Comparison of ENCODE assay signal across 27 cellular contexts in the genomic region with DNA sequence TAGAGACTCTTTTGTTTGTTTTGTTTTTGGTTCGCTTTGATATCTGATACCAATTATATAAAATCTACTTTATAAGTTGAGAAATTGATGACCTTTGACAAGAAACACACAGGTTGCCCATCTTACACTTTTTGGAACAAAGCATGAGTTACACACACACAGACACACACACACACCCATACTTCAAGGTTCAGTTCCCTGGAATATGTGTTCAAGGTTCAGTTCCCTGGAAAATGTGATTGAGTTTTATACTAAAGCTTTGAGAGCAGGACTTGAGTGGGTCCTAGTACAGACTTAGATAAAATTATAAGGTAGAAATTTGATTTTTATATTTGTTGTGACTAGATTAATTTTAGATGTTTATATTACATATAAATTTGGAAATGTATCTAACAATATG.
"Had no signal": no experiment of that assay in that cellular context is flagged by ENCODE, and none has a peak within 500 bp of the region (broad histone marks: within the 10 kb centered on the region; RNA-seq: fewer than 3 reads in every experiment).

No MANE protein-coding gene starts in this region.

- H3K79me2 ChIP-seq: hepatocyte had no signal

- DNase-seq: heart right ventricle; left ventricle myocardium superior; lower lobe of right lung; mammary epithelial cell; mesenchymal stem cell; naive B cell; natural killer cell; nephron progenitor cell; occipital lobe; right lobe of liver; stimulated activated CD4-positive, alpha-beta T cell treated with anti-CD3 and anti-CD28 coated beads, Interleukin-12 subunit alpha, Interleukin-12 subunit beta, amount 100 ng/mL, for 4 hours; stimulated activated CD4-positive, alpha-beta T cell treated with anti-CD3 and anti-CD28 coated beads, Interleukin-15, amount 100 ng/mL, for 24 hours; stimulated activated CD4-positive, alpha-beta T cell treated with anti-CD3 and anti-CD28 coated beads, Interleukin-2, amount 100 ng/mL, for 24 hours; stimulated activated CD4-positive, alpha-beta T cell treated with anti-CD3 and anti-CD28 coated beads, Interleukin-4, amount 100 ng/mL, for 1 hour; stimulated activated naive CD4-positive, alpha-beta T cell; tibial artery; uterus had no signal

- H3K27ac ChIP-seq: heart right ventricle, hepatocyte, lower lobe of right lung, neural progenitor cell, neutrophil, right atrium auricular region, right lobe of liver, suprapubic skin, thoracic aorta, tibial artery, uterus had no signal

- H3K9me3 ChIP-seq: heart right ventricle, lower lobe of right lung, neutrophil, right atrium auricular region, right lobe of liver, suprapubic skin, thoracic aorta, tibial artery, uterus had no signal

- H3K9ac ChIP-seq: neural progenitor cell had no signal

- H3K36me3 ChIP-seq: heart right ventricle, lower lobe of right lung, neural progenitor cell, neutrophil, right atrium auricular region, right lobe of liver, suprapubic skin, thoracic aorta, tibial artery, uterus had no signal

- H3K4me3 Mint-ChIP-seq: naive B cell; natural killer cell; nephron progenitor cell; neural progenitor cell; stimulated activated naive CD8-positive, alpha-beta T cell treated with anti-CD3 and anti-CD28 coated beads, Interleukin-15, Interleukin-2, amounts not matched to agents 100 ng/mL and 50 ng/mL, for 24 hours; type B pancreatic cell had no signal

- H3K4me1 ChIP-seq: lower lobe of right lung, neural progenitor cell, right atrium auricular region, right lobe of liver, suprapubic skin, tibial artery, uterus had no signal

- H3K36me3 Mint-ChIP-seq: naive B cell, natural killer cell, neural progenitor cell had no signal

- H3K27ac Mint-ChIP-seq: naive B cell; natural killer cell; nephron progenitor cell; neural progenitor cell; progenitor cell of endocrine pancreas; stimulated activated naive CD8-positive, alpha-beta T cell treated with anti-CD3 and anti-CD28 coated beads, Interleukin-15, Interleukin-2, amounts not matched to agents 100 ng/mL and 50 ng/mL, for 24 hours; type B pancreatic cell had no signal

- H3K27me3 Mint-ChIP-seq: progenitor cell of endocrine pancreas; stimulated activated naive CD8-positive, alpha-beta T cell treated with anti-CD3 and anti-CD28 coated beads, Interleukin-15, Interleukin-2, amounts not matched to agents 100 ng/mL and 50 ng/mL, for 24 hours; type B pancreatic cell had no signal

- H3K4me2 ChIP-seq: hepatocyte, neural progenitor cell had no signal

- FAIRE-seq: keratinocyte had no signal

- H3K4me3 ChIP-seq: heart right ventricle, hepatocyte, lower lobe of right lung, neural progenitor cell, right atrium auricular region, right lobe of liver, suprapubic skin, thoracic aorta, tibial artery, uterus had no signal

- H3K27me3 ChIP-seq: heart right ventricle, hepatocyte, neural progenitor cell, neutrophil, right atrium auricular region, right lobe of liver, suprapubic skin, tibial artery, uterus had no signal

- H2AFZ ChIP-seq: hepatocyte, neural progenitor cell had no signal

- ATAC-seq: heart right ventricle, left ventricle myocardium superior, lower lobe of right lung, natural killer cell, right lobe of liver had no signal

- H3K9me3 Mint-ChIP-seq: natural killer cell; nephron progenitor cell; stimulated activated naive CD8-positive, alpha-beta T cell treated with anti-CD3 and anti-CD28 coated beads, Interleukin-15, Interleukin-2, amounts not matched to agents 100 ng/mL and 50 ng/mL, for 24 hours; type B pancreatic cell had no signal

- H3K4me1 Mint-ChIP-seq: naive B cell, neural progenitor cell had no signal
